ENCODE assay signal across 23 cellular contexts in genomic region chr18:33316146-33316587, GRCh38.
DNase-seq lines count a peak whose midpoint lies in the region; ATAC-seq and TF ChIP-seq lines count a peak whose summit lies in the region.
"Had no signal": no experiment of that assay in that cellular context is flagged by ENCODE, and none has a peak within 500 bp of the region (broad histone marks: within the 10 kb centered on the region; RNA-seq: fewer than 3 reads in every experiment).

No MANE protein-coding gene starts in this region.

- peaks cover 4% of the 10 kb centered on the region; the same call in 1 of the 2 replicates for H3K27me3 ChIP-seq in GM23338 (ENCODE audit: insufficient read depth)
- no peaks in the 10 kb centered on the region for H3K27me3 ChIP-seq in OCI-LY1 (ENCODE audit: insufficient read depth, low read length)
- H3K27me3 ChIP-seq in smooth muscle cell (ENCODE audit: low read depth), result no peaks in the 10 kb centered on the region
- H3K27me3 ChIP-seq in effector memory CD4-positive, alpha-beta T cell (replicated peaks; ENCODE audit: control insufficient read depth, insufficient read depth, low read length, poor library complexity, severe bottlenecking), result no peaks in the 10 kb centered on the region
- H3K27me3 ChIP-seq: gastroesophageal sphincter, Peyer's patch had no signal

- H3K36me3 ChIP-seq in GM23338 (ENCODE audit: insufficient read depth), result no peaks in the 10 kb centered on the region
- no peaks in the 10 kb centered on the region for H3K36me3 ChIP-seq in OCI-LY1 (ENCODE audit: insufficient read depth, low read length)
- H3K36me3 ChIP-seq in smooth muscle cell (ENCODE audit: low read depth), result no peaks in the 10 kb centered on the region
- H3K36me3 ChIP-seq in effector memory CD4-positive, alpha-beta T cell (ENCODE audit: control insufficient read depth, insufficient read depth, low read length), result no peaks in the 10 kb centered on the region
- H3K36me3 ChIP-seq: gastroesophageal sphincter, Peyer's patch had no signal

- H3K4me3 Mint-ChIP-seq in GM23338, result no peak overlapping the region
- H3K4me3 Mint-ChIP-seq: activated CD8-positive, alpha-beta T cell treated with anti-CD3 and anti-CD28 coated beads, Interleukin-2, amount 10 ng/mL, durations not matched to agents 7 days and 5 days; activated naive CD8-positive, alpha-beta T cell treated with anti-CD3 and anti-CD28 coated beads, Interleukin-2, amount 10 ng/mL, durations not matched to agents 7 days and 5 days; CD14-positive monocyte; naive thymus-derived CD4-positive, alpha-beta T cell; stimulated activated memory B cell treated with anti-CD40 and anti-IgM and Interleukin-4, amounts not matched to agents 10 μg/mL and 1 μg/mL and 100 μg/mL, for 72 hours had no signal

- H2AFZ ChIP-seq in GM23338 (peak overlapping the region; percentile 98), OCI-LY1 (ENCODE audit: low read length) (no peak overlapping the region), smooth muscle cell (ENCODE audit: low read depth) (peak overlapping the region; percentile 5)

- WGBS in smooth muscle cell (ENCODE audit: low lambda C conversion rate), result 43% methylated on average over 28 of the region's 33 CpGs

- H3K9me2 ChIP-seq in GM23338 (ENCODE audit: insufficient read depth), result peaks cover 3% of the 10 kb centered on the region; the same call in 1 of the 2 replicates
- H3K9me2 ChIP-seq in OCI-LY1 (ENCODE audit: low read depth, low read length), result no peaks in the 10 kb centered on the region

- peak overlapping the region; percentile 50 for H3K4me3 ChIP-seq in GM23338
- H3K4me3 ChIP-seq in OCI-LY1 (ENCODE audit: low read depth, low read length, poor library complexity, severe bottlenecking), result no peak overlapping the region
- no peak overlapping the region for H3K4me3 ChIP-seq in smooth muscle cell
- H3K4me3 ChIP-seq in effector memory CD4-positive, alpha-beta T cell (ENCODE audit: insufficient read depth, low read depth, low read length, poor library complexity, severe bottlenecking), result no peak overlapping the region
- H3K4me3 ChIP-seq: gastroesophageal sphincter, Peyer's patch had no signal

- H4K20me1 ChIP-seq in GM23338 (replicated peaks; ENCODE audit: insufficient read depth) (no peaks in the 10 kb centered on the region), OCI-LY1 (ENCODE audit: insufficient read depth, low read length) (no peaks in the 10 kb centered on the region), smooth muscle cell (ENCODE audit: low read depth) (no peaks in the 10 kb centered on the region)

- peak overlapping the region; percentile 74 for H3K4me2 ChIP-seq in GM23338
- no peak overlapping the region for H3K4me2 ChIP-seq in OCI-LY1 (ENCODE audit: low read length)
- H3K4me2 ChIP-seq in smooth muscle cell, result peak overlapping the region; percentile 44

- H3K27me3 Mint-ChIP-seq in GM23338 (ENCODE audit: insufficient read depth, low read depth, poor library complexity), result peaks cover 4% of the 10 kb centered on the region
- H3K27me3 Mint-ChIP-seq: activated naive CD8-positive, alpha-beta T cell treated with anti-CD3 and anti-CD28 coated beads, Interleukin-2, amount 10 ng/mL, durations not matched to agents 7 days and 5 days; naive thymus-derived CD4-positive, alpha-beta T cell; stimulated activated memory B cell treated with anti-CD40 and anti-IgM and Interleukin-4, amounts not matched to agents 10 μg/mL and 1 μg/mL and 100 μg/mL, for 72 hours had no signal

- H3K4me1 Mint-ChIP-seq in GM23338, result no peaks in the 10 kb centered on the region
- H3K4me1 Mint-ChIP-seq: activated naive CD8-positive, alpha-beta T cell treated with anti-CD3 and anti-CD28 coated beads, Interleukin-2, amount 10 ng/mL, durations not matched to agents 7 days and 5 days; CD14-positive monocyte; naive thymus-derived CD4-positive, alpha-beta T cell; stimulated activated memory B cell treated with anti-CD40 and anti-IgM and Interleukin-4, amounts not matched to agents 10 μg/mL and 1 μg/mL and 100 μg/mL, for 72 hours had no signal

- no peaks in the 10 kb centered on the region; the same call in 2 of the 3 replicates for H3K36me3 Mint-ChIP-seq in GM23338 (ENCODE audit: low read depth)
- H3K36me3 Mint-ChIP-seq: activated naive CD8-positive, alpha-beta T cell treated with anti-CD3 and anti-CD28 coated beads, Interleukin-2, amount 10 ng/mL, durations not matched to agents 7 days and 5 days; CD14-positive monocyte; stimulated activated memory B cell treated with anti-CD40 and anti-IgM and Interleukin-4, amounts not matched to agents 10 μg/mL and 1 μg/mL and 100 μg/mL, for 72 hours had no signal

- ATAC-seq in GM23338, result peak; percentile 96
- ATAC-seq: activated CD8-positive, alpha-beta T cell treated with anti-CD3 and anti-CD28 coated beads, Interleukin-2, amount 10 ng/mL, durations not matched to agents 7 days and 5 days; gastroesophageal sphincter; naive thymus-derived CD4-positive, alpha-beta T cell; stimulated activated memory B cell treated with anti-CD40 and anti-IgM and Interleukin-4, amounts not matched to agents 10 μg/mL and 1 μg/mL and 100 μg/mL, for 72 hours had no signal

- H3K9me3 Mint-ChIP-seq in GM23338, result peaks cover 14% of the 10 kb centered on the region
- H3K9me3 Mint-ChIP-seq: stimulated activated memory B cell treated with anti-CD40 and anti-IgM and Interleukin-4, amounts not matched to agents 10 μg/mL and 1 μg/mL and 100 μg/mL, for 72 hours had no signal

- DNase-seq in GM23338 (ENCODE audit: low spot score), result peak; percentile 72
- DNase-seq in iPS-NIHi11 (ENCODE audit: low spot score), result peak; percentile 29
- no peak for DNase-seq in smooth muscle cell (lab: John Stamatoyannopoulos, UW; ENCODE audit: unreplicated experiment)
- DNase-seq in effector memory CD4-positive, alpha-beta T cell, result no peak
- DNase-seq in NCI-H2081 treated with DMSO at 0.1 percent for 48 hours (lab: John Stamatoyannopoulos, UW), result no peak
- no peak for DNase-seq in NCI-H82 (lab: John Stamatoyannopoulos, UW)
- DNase-seq: activated CD8-positive, alpha-beta T cell treated with anti-CD3 and anti-CD28 coated beads, Interleukin-2, amount 10 ng/mL, durations not matched to agents 7 days and 5 days; activated effector memory CD4-positive, alpha-beta T cell treated with Interleukin-2 at 50 U/mL for 16 hours; activated naive CD8-positive, alpha-beta T cell treated with anti-CD3 and anti-CD28 coated beads, Interleukin-2, amount 10 ng/mL, durations not matched to agents 7 days and 5 days; aorta; Caco-2; naive thymus-derived CD4-positive, alpha-beta T cell; NCI-H1436 treated with DMSO at 0.1 percent for 48 hours; NCI-H2107; NCI-H345; Peyer's patch; SHP77; T-helper 2 cell; trophoblast cell had no signal

- H3K9ac ChIP-seq in OCI-LY1 (ENCODE audit: low read length) (no peak overlapping the region), smooth muscle cell (ENCODE audit: low read depth) (no peak overlapping the region)

- TF ChIP-seq CTCF in GM23338 (conservative IDR thresholded peaks at IDR 0.05; ENCODE audit: low read depth in 2 of 2) (peak; percentile 59 to 81), OCI-LY1 (IDR thresholded peaks at IDR 0.05; ENCODE audit: low read length) (peak; percentile 17; the same call in 1 of the 2 replicates), smooth muscle cell (IDR thresholded peaks at IDR 0.05; ENCODE audit: borderline replicate concordance, insufficient read depth, poor library complexity, severe bottlenecking) (peak; percentile 5)

- H3K79me2 ChIP-seq in GM23338 (replicated peaks; ENCODE audit: insufficient read depth) (no peaks in the 10 kb centered on the region), OCI-LY1 (ENCODE audit: insufficient read depth, low read length) (no peaks in the 10 kb centered on the region), smooth muscle cell (ENCODE audit: low read depth) (no peaks in the 10 kb centered on the region)

- H3K27ac ChIP-seq in GM23338 (ENCODE audit: low read depth), result no peak overlapping the region
- H3K27ac ChIP-seq in OCI-LY1 (ENCODE audit: low read depth, low read length, poor library complexity, severe bottlenecking), result no peak overlapping the region
- H3K27ac ChIP-seq in smooth muscle cell (ENCODE audit: low read depth), result no peak overlapping the region
- H3K27ac ChIP-seq in effector memory CD4-positive, alpha-beta T cell (ENCODE audit: insufficient read depth, low read length, poor library complexity, severe bottlenecking), result no peak overlapping the region
- H3K27ac ChIP-seq: gastroesophageal sphincter, Peyer's patch had no signal

- H3K4me1 ChIP-seq in GM23338 (ENCODE audit: insufficient read depth) (no peaks in the 10 kb centered on the region), OCI-LY1 (ENCODE audit: insufficient read depth, low read length, severe bottlenecking) (no peaks in the 10 kb centered on the region), smooth muscle cell (ENCODE audit: low read depth) (no peaks in the 10 kb centered on the region)
- H3K4me1 ChIP-seq in effector memory CD4-positive, alpha-beta T cell (ENCODE audit: control insufficient read depth, insufficient read depth, low read length, poor library complexity, severe bottlenecking), result no peaks in the 10 kb centered on the region
- H3K4me1 ChIP-seq: Caco-2, gastroesophageal sphincter, Peyer's patch had no signal

- no peak overlapping the region for H3K27ac Mint-ChIP-seq in GM23338
- H3K27ac Mint-ChIP-seq: activated CD8-positive, alpha-beta T cell treated with anti-CD3 and anti-CD28 coated beads, Interleukin-2, amount 10 ng/mL, durations not matched to agents 7 days and 5 days; activated naive CD8-positive, alpha-beta T cell treated with anti-CD3 and anti-CD28 coated beads, Interleukin-2, amount 10 ng/mL, durations not matched to agents 7 days and 5 days; CD14-positive monocyte; naive thymus-derived CD4-positive, alpha-beta T cell; stimulated activated memory B cell treated with anti-CD40 and anti-IgM and Interleukin-4, amounts not matched to agents 10 μg/mL and 1 μg/mL and 100 μg/mL, for 72 hours had no signal

- H3F3A ChIP-seq in GM23338 (replicated peaks; ENCODE audit: low read depth) (no peaks in the 10 kb centered on the region), OCI-LY1 (ENCODE audit: insufficient read depth, low read length) (no peaks in the 10 kb centered on the region), smooth muscle cell (ENCODE audit: low read depth) (no peaks in the 10 kb centered on the region)

- H3K9me3 ChIP-seq in OCI-LY1 (ENCODE audit: low read length), result no peaks in the 10 kb centered on the region
- H3K9me3 ChIP-seq in smooth muscle cell (replicated peaks; ENCODE audit: low read depth), result no peaks in the 10 kb centered on the region
- H3K9me3 ChIP-seq in effector memory CD4-positive, alpha-beta T cell (ENCODE audit: control insufficient read depth, low read length), result no peaks in the 10 kb centered on the region
- H3K9me3 ChIP-seq: Caco-2, gastroesophageal sphincter had no signal

TF ChIP-seq in GM23338, 12 proteins besides CTCF, POLR2A, EP300 and RAD21 (continues in another document):
- no peak for TF ChIP-seq ETS1 (IDR thresholded peaks at IDR 0.05)

Comparison
In these comparisons a context has a peak if more than half of its experiments do, and no peak if none do; other contexts are left out.
1. DNase-seq: peak in GM23338 (single experiment) and iPS-NIHi11 (single experiment); none in smooth muscle cell (single experiment), effector memory CD4-positive, alpha-beta T cell (0 of 3), NCI-H2081 treated with DMSO at 0.1 percent for 48 hours (single experiment) and NCI-H82 (single experiment).
2. CTCF ChIP-seq: peak in every context shown above with its lines; median percentile 70 in GM23338; 17 in OCI-LY1; 5 in smooth muscle cell.